In genomic region chr7:27160147-27160545, GRCh38 we compare ENCODE assay signal across 8 cellular contexts. TPM values are rescaled to one million over a fixed set of nuclear protein-coding genes. Genes with fewer than 3 reads are reported as not detected.
DNase-seq lines count a peak whose midpoint lies in the region; ATAC-seq and TF ChIP-seq lines count a peak whose summit lies in the region.

No MANE protein-coding gene starts in this region.

- TF ChIP-seq CTCF in VCaP (conservative IDR thresholded peaks at IDR 0.05) (no peak), right atrium auricular region (IDR thresholded peaks at IDR 0.05) (no peak)

- H3K27ac ChIP-seq in VCaP, result peak overlapping the region; percentile 99
- H3K27ac ChIP-seq in right atrium auricular region, result no peak overlapping the region

- H3K36me3 ChIP-seq in right atrium auricular region, result no peaks in the 10 kb centered on the region
- H3K36me3 ChIP-seq in skeletal muscle satellite cell (ENCODE audit: insufficient read depth, low read length), result peaks cover 9% of the 10 kb centered on the region

- H3K4me3 ChIP-seq in right atrium auricular region, result peak overlapping the region; percentile 38 to 60
- H3K4me3 ChIP-seq in skeletal muscle satellite cell (ENCODE audit: low read length), result peak overlapping the region; percentile 82

- ATAC-seq in GM19455 (IDR thresholded peaks at IDR 0.05; ENCODE audit: unreplicated experiment), result peak; percentile 13
- no peak for ATAC-seq in GM21367 (IDR thresholded peaks at IDR 0.05; ENCODE audit: unreplicated experiment)

- H3K9ac ChIP-seq in skeletal muscle satellite cell (ENCODE audit: low read depth, low read length), result peak overlapping the region; percentile 85

- H3K4me1 ChIP-seq in right atrium auricular region (peaks cover 0 to 53% of the 10 kb centered on the region in 2 donors), skeletal muscle satellite cell (ENCODE audit: control insufficient read depth, insufficient read depth, low read length) (peaks cover 23% of the 10 kb centered on the region)

- no peaks in the 10 kb centered on the region for H3K9me3 ChIP-seq in right atrium auricular region
- no peaks in the 10 kb centered on the region for H3K9me3 ChIP-seq in skeletal muscle satellite cell (replicated peaks; ENCODE audit: low read length)

- peak overlapping the region; percentile 99 for H3K4me2 ChIP-seq in skeletal muscle satellite cell (ENCODE audit: low read length)

- H3K27me3 ChIP-seq in right atrium auricular region, result peaks cover 56 to 82% of the 10 kb centered on the region in 2 donors
- no peaks in the 10 kb centered on the region for H3K27me3 ChIP-seq in skeletal muscle satellite cell (ENCODE audit: control insufficient read depth, insufficient read depth, low read length)

- DNase-seq in right atrium auricular region (ENCODE audit: low spot score), result no peak
- DNase-seq in midbrain (lab: John Stamatoyannopoulos, UW), result no peak
- DNase-seq in SHP77 treated with DMSO at 0.1 percent for 48 hours (lab: John Stamatoyannopoulos, UW), result no peak
- DNase-seq in SW 1271 (lab: John Stamatoyannopoulos, UW), result no peak

RNA-seq across cellular contexts. Expression of gene HOXA7, which starts 3.7 kb away (rescaled TPM):
- not detected for total RNA-seq in right atrium auricular region
- total RNA-seq in skeletal muscle satellite cell (2012; rRNA removed), result 2.0 and 2.8 TPM in 2 replicates

RNA-seq across cellular contexts. Expression of gene HOXA9, which starts 5.2 kb away (rescaled TPM):
- not detected for total RNA-seq in right atrium auricular region
- total RNA-seq in skeletal muscle satellite cell (2012; rRNA removed), result 14.6 and 20.3 TPM in 2 replicates

RNA-seq across cellular contexts. Expression of gene HOXA3, which starts 7.8 kb away (rescaled TPM):
- total RNA-seq in right atrium auricular region, result under 1 TPM; 0.28 to 0.30 TPM
- 2.0 and 3.3 TPM in 2 replicates for total RNA-seq in skeletal muscle satellite cell (2012; rRNA removed)

RNA-seq across cellular contexts. Expression of gene HOXA6, which starts 12.6 kb away (rescaled TPM):
- not detected for total RNA-seq in right atrium auricular region
- 5.6 and 8.7 TPM in 2 replicates for total RNA-seq in skeletal muscle satellite cell (2012; rRNA removed)

RNA-seq across cellular contexts. Expression of gene HOXA10, which starts 14.0 kb away (rescaled TPM):
- total RNA-seq in right atrium auricular region, result not detected
- total RNA-seq in skeletal muscle satellite cell (2012; rRNA removed), result 8.5 and 9.4 TPM in 2 replicates
